32 cellular contexts compared by ENCODE assay signal in the genomic region with DNA sequence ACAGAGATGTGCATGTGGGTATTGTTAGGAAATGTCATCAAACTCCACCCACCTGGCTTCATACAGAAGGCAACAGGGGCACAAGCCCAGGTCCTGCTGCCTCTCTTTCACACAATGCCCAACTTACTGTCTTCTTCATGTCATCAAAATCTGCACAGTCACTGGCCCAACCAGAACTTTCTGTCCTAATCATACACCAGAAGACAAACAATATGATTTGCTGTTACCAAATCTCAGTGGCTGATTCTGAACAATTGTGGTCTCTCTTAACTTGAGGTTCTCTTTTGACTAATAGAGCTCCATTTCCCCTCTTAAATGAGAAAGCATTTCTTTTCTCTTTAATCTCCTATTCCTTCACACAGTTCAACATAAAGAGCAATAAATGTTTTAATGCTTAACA. TPM values are rescaled to one million over a fixed set of nuclear protein-coding genes. Genes with fewer than 3 reads are reported as not detected.
"Had no signal": no experiment of that assay in that cellular context is flagged by ENCODE, and none has a peak within 500 bp of the region (broad histone marks: within the 10 kb centered on the region; RNA-seq: fewer than 3 reads in every experiment).

No MANE protein-coding gene starts in this region.

- H3K27ac ChIP-seq: colonic mucosa, epithelial cell of prostate, esophagus squamous epithelium, gastrocnemius medialis, heart right ventricle, left lung, lower lobe of right lung had no signal

- H3K4me3 ChIP-seq: colonic mucosa, esophagus squamous epithelium, gastrocnemius medialis, heart right ventricle, left lung, lower lobe of right lung had no signal

- H3K27ac Mint-ChIP-seq: dendritic cell treated with granulocyte-macrophage colony-stimulating factor and Interleukin-4, amounts not matched to agents 40 ng/mL and 50 ng/mL, for 4 days; endodermal cell; naive thymus-derived CD4-positive, alpha-beta T cell had no signal

- DNase-seq: colonic mucosa; cortex of kidney; effector CD4-positive, alpha-beta T cell; effector memory CD4-positive, alpha-beta T cell; endodermal cell; esophagus squamous epithelium; foreskin fibroblast; foreskin melanocyte; gastrocnemius medialis; glutamatergic neuron; head of caudate nucleus; heart right ventricle; hippocampal formation; left cardiac atrium; left lung; left ventricle myocardium superior; lower lobe of right lung; mesenchymal stem cell; midbrain; naive thymus-derived CD4-positive, alpha-beta T cell had no signal

- H3K36me3 Mint-ChIP-seq: naive thymus-derived CD4-positive, alpha-beta T cell had no signal

- H3K9me3 Mint-ChIP-seq: dendritic cell treated with granulocyte-macrophage colony-stimulating factor and Interleukin-4, amounts not matched to agents 40 ng/mL and 50 ng/mL, for 4 days; endodermal cell had no signal

- H3K4me1 ChIP-seq: colonic mucosa, esophagus squamous epithelium, gastrocnemius medialis, heart right ventricle, left lung, lower lobe of right lung had no signal

- H3K27me3 ChIP-seq: colonic mucosa, esophagus squamous epithelium, gastrocnemius medialis, heart right ventricle, left lung had no signal

- H3K36me3 ChIP-seq: colonic mucosa, esophagus squamous epithelium, gastrocnemius medialis, heart right ventricle, left lung, lower lobe of right lung had no signal

- ATAC-seq: esophagus mucosa; gastrocnemius medialis; heart right ventricle; left cardiac atrium; left lung; left ventricle myocardium superior; lower lobe of right lung; naive thymus-derived CD4-positive, alpha-beta T cell had no signal

- FAIRE-seq: endometrium, islet of Langerhans, keratinocyte had no signal

- H3K4me3 Mint-ChIP-seq: dendritic cell treated with granulocyte-macrophage colony-stimulating factor and Interleukin-4, amounts not matched to agents 40 ng/mL and 50 ng/mL, for 4 days; endodermal cell; naive thymus-derived CD4-positive, alpha-beta T cell had no signal

- H3K9me3 ChIP-seq: colonic mucosa, esophagus squamous epithelium, gastrocnemius medialis, heart right ventricle, left lung, lower lobe of right lung had no signal

RNA-seq across cellular contexts. Expression of gene HSD3B2, which starts 7.7 kb away (rescaled TPM):
- total RNA-seq: dermis microvascular lymphatic vessel endothelial cell; endodermal cell; esophagus squamous epithelium; glomerular endothelial cell; heart right ventricle; kidney epithelial cell; left cardiac atrium; left lung; left ventricle myocardium superior; lower leg skin; lower lobe of right lung; lung microvascular endothelial cell; mononuclear cell; naive thymus-derived CD4-positive, alpha-beta T cell had no signal
- polyA plus RNA-seq: keratinocyte; naive thymus-derived CD4-positive, alpha-beta T cell had no signal

RNA-seq across cellular contexts. Expression of gene HAO2, which starts 54.0 kb away (rescaled TPM):
- total RNA-seq: colonic mucosa; dermis microvascular lymphatic vessel endothelial cell; endodermal cell; esophagus mucosa; esophagus squamous epithelium; glomerular endothelial cell; heart right ventricle; kidney epithelial cell; left cardiac atrium; left lung; left ventricle myocardium superior; lower lobe of right lung; lung microvascular endothelial cell; mononuclear cell; naive thymus-derived CD4-positive, alpha-beta T cell had no signal
- polyA plus RNA-seq: keratinocyte; naive thymus-derived CD4-positive, alpha-beta T cell had no signal
